In the genomic region with DNA sequence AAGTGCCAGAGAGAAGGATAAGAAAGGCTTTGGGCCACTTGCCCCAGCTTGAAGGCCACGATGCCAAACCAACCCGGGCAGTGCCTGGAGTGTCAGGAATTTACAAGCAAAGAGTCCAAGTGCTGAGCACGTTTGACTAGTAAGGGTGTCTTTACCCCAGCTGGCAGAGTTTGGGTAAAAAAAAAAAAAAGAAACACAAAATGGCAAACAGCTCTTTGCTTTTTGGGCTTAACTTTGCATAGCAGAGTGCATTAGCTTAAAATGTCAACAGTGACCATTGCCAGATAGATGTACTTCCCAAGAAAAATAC, we compare ENCODE assay signal across 17 cellular contexts.
DNase-seq lines count a peak whose midpoint lies in the region; ATAC-seq and TF ChIP-seq lines count a peak whose summit lies in the region.
"Had no signal": no experiment of that assay in that cellular context is flagged by ENCODE, and none has a peak within 500 bp of the region (broad histone marks: within the 10 kb centered on the region; RNA-seq: fewer than 3 reads in every experiment).

No MANE protein-coding gene starts in this region.

- no peak for ATAC-seq in GM23338
- ATAC-seq in right cardiac atrium = peak in 1 of 2 donors; percentile 43
- no peak for ATAC-seq in activated T-cell treated with anti-CD3 and anti-CD28 coated beads, Interleukin-2, amount 50 U/mL, for 72 hours (replicated peaks in 1 of 2)
- no peak for ATAC-seq in HG03280 (IDR thresholded peaks at IDR 0.05; ENCODE audit: unreplicated experiment)
- ATAC-seq: activated CD8-positive, alpha-beta memory T cell treated with anti-CD3 and anti-CD28 coated beads, Interleukin-2, amount 10 ng/mL, durations not matched to agents 7 days and 5 days; body of pancreas; left lung; natural killer cell had no signal

- H3K4me1 Mint-ChIP-seq in GM23338 = peaks cover 32% of the 10 kb centered on the region
- H3K4me1 Mint-ChIP-seq in chondrocyte (ENCODE audit: low read depth) = peaks cover 62% of the 10 kb centered on the region
- H3K4me1 Mint-ChIP-seq in activated T-cell treated with anti-CD3 and anti-CD28 coated beads, Interleukin-2, amount 50 U/mL, for 72 hours (ENCODE audit: low read depth) = peaks cover 33% of the 10 kb centered on the region

- no peak for TF ChIP-seq EP300 in stomach (IDR thresholded peaks at IDR 0.05)

- H3K4me2 ChIP-seq in GM23338 = no peak overlapping the region

- H3K27me3 ChIP-seq in GM23338 (ENCODE audit: insufficient read depth) (no peaks in the 10 kb centered on the region), right cardiac atrium (ENCODE audit: control insufficient read depth, insufficient read depth) (no peaks in the 10 kb centered on the region), stomach (no peaks in the 10 kb centered on the region)
- H3K27me3 ChIP-seq: body of pancreas, left lung had no signal

- no peaks in the 10 kb centered on the region for H3K79me2 ChIP-seq in GM23338 (replicated peaks; ENCODE audit: insufficient read depth)

- H3K27ac ChIP-seq in GM23338 (ENCODE audit: low read depth) (no peak overlapping the region), right cardiac atrium (ENCODE audit: low read length) (no peak overlapping the region), stomach (peak overlapping the region in 3 of 5 donors; percentile 92 to 98 (median 93))
- H3K27ac ChIP-seq: left lung, RWPE1 had no signal

- WGBS in right cardiac atrium = 33% methylated on average over 3 of the region's 3 CpGs
- WGBS in stomach, 5 donors = 8 to 39% (median 16%) methylated on average over 3 of the region's 3 CpGs

- H3K4me3 ChIP-seq in GM23338 (no peak overlapping the region), right cardiac atrium (ENCODE audit: low read length) (no peak overlapping the region), stomach (no peak overlapping the region)
- H3K4me3 ChIP-seq: body of pancreas, left lung had no signal

- no peaks in the 10 kb centered on the region for H3K9me2 ChIP-seq in GM23338 (ENCODE audit: insufficient read depth)

- H3K4me1 ChIP-seq in GM23338 (ENCODE audit: insufficient read depth) (no peaks in the 10 kb centered on the region), right cardiac atrium (ENCODE audit: control insufficient read depth, insufficient read depth, low read length) (peaks cover 16% of the 10 kb centered on the region), stomach (peaks cover 41 to 76% (median 65%) of the 10 kb centered on the region in 4 donors)

- no peak overlapping the region for H3K4me3 Mint-ChIP-seq in GM23338
- no peak overlapping the region for H3K4me3 Mint-ChIP-seq in chondrocyte (ENCODE audit: unreplicated experiment)
- H3K4me3 Mint-ChIP-seq in activated T-cell treated with anti-CD3 and anti-CD28 coated beads, Interleukin-2, amount 50 U/mL, for 72 hours = no peak overlapping the region
- H3K4me3 Mint-ChIP-seq: activated CD8-positive, alpha-beta memory T cell treated with anti-CD3 and anti-CD28 coated beads, Interleukin-2, amount 10 ng/mL, durations not matched to agents 7 days and 5 days; natural killer cell had no signal

- TF ChIP-seq CTCF in GM23338 (conservative IDR thresholded peaks at IDR 0.05; ENCODE audit: low read depth in 2 of 2) = no peak
- no peak for TF ChIP-seq CTCF in chondrocyte (IDR thresholded peaks at IDR 0.05)
- TF ChIP-seq CTCF in stomach (IDR thresholded peaks at IDR 0.05) = no peak

- H3K9me3 ChIP-seq in right cardiac atrium (ENCODE audit: control insufficient read depth, low read length) (no peaks in the 10 kb centered on the region), stomach (no peaks in the 10 kb centered on the region)
- H3K9me3 ChIP-seq: body of pancreas, left lung had no signal

- H2AFZ ChIP-seq in GM23338 = 0 out of 2 replicates have a peak overlapping the region, but pooled peaks have one; percentile 32

- no peaks in the 10 kb centered on the region for H3F3A ChIP-seq in GM23338 (replicated peaks; ENCODE audit: low read depth)

- H3K27me3 Mint-ChIP-seq in GM23338 (ENCODE audit: insufficient read depth, low read depth, poor library complexity) = peaks cover 5% of the 10 kb centered on the region
- H3K27me3 Mint-ChIP-seq in chondrocyte (ENCODE audit: low read depth) = no peaks in the 10 kb centered on the region
- H3K27me3 Mint-ChIP-seq in activated T-cell treated with anti-CD3 and anti-CD28 coated beads, Interleukin-2, amount 50 U/mL, for 72 hours (ENCODE audit: low read depth) = peaks cover 12% of the 10 kb centered on the region

- H3K36me3 ChIP-seq in GM23338 (ENCODE audit: insufficient read depth) (no peaks in the 10 kb centered on the region), stomach (no peaks in the 10 kb centered on the region)
- H3K36me3 ChIP-seq: left lung had no signal

- H3K36me3 Mint-ChIP-seq in GM23338 (ENCODE audit: low read depth) (no peaks in the 10 kb centered on the region), chondrocyte (ENCODE audit: low read depth) (peaks cover 1% of the 10 kb centered on the region)
- no peaks in the 10 kb centered on the region for H3K36me3 Mint-ChIP-seq in activated T-cell treated with anti-CD3 and anti-CD28 coated beads, Interleukin-2, amount 50 U/mL, for 72 hours (ENCODE audit: insufficient read depth in 2 of 2)
- H3K36me3 Mint-ChIP-seq: activated CD8-positive, alpha-beta memory T cell treated with anti-CD3 and anti-CD28 coated beads, Interleukin-2, amount 10 ng/mL, durations not matched to agents 7 days and 5 days; natural killer cell had no signal

- intact Hi-C loops in right cardiac atrium (cut with DNase I) (loop anchor here in 3 of 4 donors (10.0 kb wide), 2 partner anchors 92 to 128 kb away; no protein-coding TSS in a partner anchor), stomach (cut with DNase I; ENCODE audit: low total_unique reads) (no loop called here), posterior vena cava (cut with DNase I) (no loop called here)

- TF ChIP-seq POLR2A in stomach (IDR thresholded peaks at IDR 0.05) = no peak

- DNase-seq in GM23338 (ENCODE audit: low spot score) = no peak
- no peak for DNase-seq in chondrocyte (ENCODE audit: low spot score)
- DNase-seq in right cardiac atrium = peak in 2 of 3 donors; percentile 75 to 78
- peak; percentile 58 for DNase-seq in stomach
- no peak for DNase-seq in activated T-cell treated with anti-CD3 and anti-CD28 coated beads, Interleukin-2, amount 50 U/mL, for 72 hours
- no peak for DNase-seq in posterior vena cava (ENCODE audit: low spot score)
- no peak for DNase-seq in DMS53 (lab: John Stamatoyannopoulos, UW)
- DNase-seq: activated CD8-positive, alpha-beta memory T cell treated with anti-CD3 and anti-CD28 coated beads, Interleukin-2, amount 10 ng/mL, durations not matched to agents 7 days and 5 days; activated naive CD4-positive, alpha-beta T cell; left lung; MV-4-11; natural killer cell; NCI-H2171; stimulated activated CD4-positive, alpha-beta T cell treated with anti-CD3 and anti-CD28 coated beads, Interleukin-4, amount 100 ng/mL, for 4 hours had no signal

- H3K27ac Mint-ChIP-seq in GM23338 (no peak overlapping the region), chondrocyte (ENCODE audit: unreplicated experiment) (peak overlapping the region; percentile 59)
- H3K27ac Mint-ChIP-seq in activated T-cell treated with anti-CD3 and anti-CD28 coated beads, Interleukin-2, amount 50 U/mL, for 72 hours = no peak overlapping the region
- H3K27ac Mint-ChIP-seq: activated CD8-positive, alpha-beta memory T cell treated with anti-CD3 and anti-CD28 coated beads, Interleukin-2, amount 10 ng/mL, durations not matched to agents 7 days and 5 days; natural killer cell had no signal

- H3K9me3 Mint-ChIP-seq in GM23338 (no peaks in the 10 kb centered on the region; the same call in 2 of the 3 replicates), chondrocyte (ENCODE audit: low read depth) (peaks cover 2% of the 10 kb centered on the region)
- peaks cover 0 to 2% of the 10 kb centered on the region in 2 donors for H3K9me3 Mint-ChIP-seq in activated T-cell treated with anti-CD3 and anti-CD28 coated beads, Interleukin-2, amount 50 U/mL, for 72 hours
- H3K9me3 Mint-ChIP-seq: natural killer cell had no signal

- H4K20me1 ChIP-seq in GM23338 (replicated peaks; ENCODE audit: insufficient read depth) = no peaks in the 10 kb centered on the region

TF ChIP-seq in GM23338, 12 proteins besides CTCF, POLR2A, EP300 and RAD21:
- TF ChIP-seq ZNF114 (CRISPR knock-in tag; IDR thresholded peaks at IDR 0.05) (no peak), JUNB (IDR thresholded peaks at IDR 0.05; ENCODE audit: unreplicated experiment) (no peak)

Comparison
In these comparisons a context has a peak if more than half of its experiments do, and no peak if none do; other contexts are left out.
1. DNase-seq: peak in right cardiac atrium (2 of 3) and stomach (single experiment); none in GM23338 (single experiment), chondrocyte (single experiment), activated T-cell treated with anti-CD3 and anti-CD28 coated beads, Interleukin-2, amount 50 U/mL, for 72 hours (0 of 2), posterior vena cava (single experiment) and DMS53 (single experiment).
2. H3K27ac ChIP-seq: peak in stomach (3 of 5); none in GM23338 (single experiment) and right cardiac atrium (single experiment).
3. intact Hi-C loops: an anchor here in right cardiac atrium (10.0 kb wide); none called in stomach and posterior vena cava.